1 cellular context compared by ENCODE assay signal in genomic region chr1:153506831-153507413, GRCh38.
TF ChIP-seq lines count a peak whose summit lies in the region.

No MANE protein-coding gene starts in this region.

TF ChIP-seq in HCT116, 20 proteins besides CTCF, POLR2A, EP300 and RAD21:
- TF ChIP-seq EZH2 (IDR thresholded peaks at IDR 0.05) (no peak), MAX (IDR thresholded peaks at IDR 0.05) (peak; percentile 51; the same call in 1 of the 2 replicates), EZH2phosphoT487 (IDR thresholded peaks at IDR 0.05; ENCODE audit: borderline replicate concordance) (no peak), FOSL1 (IDR thresholded peaks at IDR 0.05; ENCODE audit: low read depth) (peak; percentile 76), REST (IDR thresholded peaks at IDR 0.05; ENCODE audit: low read depth) (no peak), CBX3 (IDR thresholded peaks at IDR 0.05; ENCODE audit: low read depth) (0 out of 2 replicates have a peak, but pooled peaks have one; percentile 63), SIN3A (IDR thresholded peaks at IDR 0.05; ENCODE audit: low read depth) (no peak), JUND (IDR thresholded peaks at IDR 0.05) (no peak; the same call in 1 of the 2 replicates), ELF1 (IDR thresholded peaks at IDR 0.05; ENCODE audit: borderline replicate concordance, low read depth) (no peak), ZBTB33 (IDR thresholded peaks at IDR 0.05; ENCODE audit: extremely low read depth, insufficient replicate concordance, low read length) (no peak), EGR1 (IDR thresholded peaks at IDR 0.05; ENCODE audit: low read depth) (no peak; the same call in 1 of the 2 replicates), SRF (IDR thresholded peaks at IDR 0.05; ENCODE audit: low read depth) (no peak), ZFX (IDR thresholded peaks at IDR 0.05) (peak; percentile 52; the same call in 1 of the 2 replicates), ATF3 (IDR thresholded peaks at IDR 0.05) (no peak), TCF7L2 (IDR thresholded peaks at IDR 0.05; ENCODE audit: borderline replicate concordance, extremely low read depth, insufficient read depth, insufficient read length) (no peak), ZNF274 (IDR thresholded peaks at IDR 0.05; ENCODE audit: low read depth, low read length) (no peak), POLR2AphosphoS5 (IDR thresholded peaks at IDR 0.05; ENCODE audit: low read depth, low read length) (peak; percentile 49), YY1 (IDR thresholded peaks at IDR 0.05; ENCODE audit: extremely low read depth, insufficient replicate concordance, low read depth, low read length) (no peak), CEBPB (IDR thresholded peaks at IDR 0.05; ENCODE audit: low read depth) (no peak), SP1 (IDR thresholded peaks at IDR 0.05; ENCODE audit: low read depth) (peak; percentile 71)
